1 cellular context compared by ENCODE assay signal in the genomic region with DNA sequence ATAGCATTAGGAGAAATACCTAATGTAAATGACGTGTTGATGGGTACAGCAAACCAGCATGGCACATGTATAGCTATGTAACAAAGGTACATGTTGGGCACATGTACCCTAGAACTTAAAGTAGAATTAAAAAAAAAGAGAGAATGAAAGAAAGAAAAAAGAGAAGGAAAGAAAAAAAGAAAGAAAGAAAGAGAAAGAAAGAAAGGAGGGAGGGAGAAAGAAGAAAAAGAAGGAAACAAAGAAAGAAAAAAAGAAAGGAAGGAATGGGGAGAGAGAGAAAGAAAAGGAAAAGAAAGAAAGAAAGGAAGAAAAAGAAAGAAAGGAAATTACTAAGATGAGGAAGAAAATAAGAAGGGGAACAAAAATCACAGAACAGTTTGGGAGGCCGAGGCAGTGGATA.
TF ChIP-seq lines count a peak whose summit lies in the region.

No MANE protein-coding gene starts in this region.

TF ChIP-seq in HepG2, 621 proteins besides CTCF, POLR2A, EP300 and RAD21 (continued from another document):
- TF ChIP-seq, protein P1, sequence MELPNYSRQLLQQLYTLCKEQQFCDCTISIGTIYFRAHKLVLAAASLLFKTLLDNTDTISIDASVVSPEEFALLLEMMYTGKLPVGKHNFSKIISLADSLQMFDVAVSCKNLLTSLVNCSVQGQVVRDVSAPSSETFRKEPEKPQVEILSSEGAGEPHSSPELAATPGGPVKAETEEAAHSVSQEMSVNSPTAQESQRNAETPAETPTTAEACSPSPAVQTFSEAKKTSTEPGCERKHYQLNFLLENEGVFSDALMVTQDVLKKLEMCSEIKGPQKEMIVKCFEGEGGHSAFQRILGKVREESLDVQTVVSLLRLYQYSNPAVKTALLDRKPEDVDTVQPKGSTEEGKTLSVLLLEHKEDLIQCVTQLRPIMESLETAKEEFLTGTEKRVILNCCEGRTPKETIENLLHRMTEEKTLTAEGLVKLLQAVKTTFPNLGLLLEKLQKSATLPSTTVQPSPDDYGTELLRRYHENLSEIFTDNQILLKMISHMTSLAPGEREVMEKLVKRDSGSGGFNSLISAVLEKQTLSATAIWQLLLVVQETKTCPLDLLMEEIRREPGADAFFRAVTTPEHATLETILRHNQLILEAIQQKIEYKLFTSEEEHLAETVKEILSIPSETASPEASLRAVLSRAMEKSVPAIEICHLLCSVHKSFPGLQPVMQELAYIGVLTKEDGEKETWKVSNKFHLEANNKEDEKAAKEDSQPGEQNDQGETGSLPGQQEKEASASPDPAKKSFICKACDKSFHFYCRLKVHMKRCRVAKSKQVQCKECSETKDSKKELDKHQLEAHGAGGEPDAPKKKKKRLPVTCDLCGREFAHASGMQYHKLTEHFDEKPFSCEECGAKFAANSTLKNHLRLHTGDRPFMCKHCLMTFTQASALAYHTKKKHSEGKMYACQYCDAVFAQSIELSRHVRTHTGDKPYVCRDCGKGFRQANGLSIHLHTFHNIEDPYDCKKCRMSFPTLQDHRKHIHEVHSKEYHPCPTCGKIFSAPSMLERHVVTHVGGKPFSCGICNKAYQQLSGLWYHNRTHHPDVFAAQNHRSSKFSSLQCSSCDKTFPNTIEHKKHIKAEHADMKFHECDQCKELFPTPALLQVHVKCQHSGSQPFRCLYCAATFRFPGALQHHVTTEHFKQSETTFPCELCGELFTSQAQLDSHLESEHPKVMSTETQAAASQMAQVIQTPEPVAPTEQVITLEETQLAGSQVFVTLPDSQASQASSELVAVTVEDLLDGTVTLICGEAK (IDR thresholded peaks at IDR 0.05): 0 out of 2 replicates have a peak, but pooled peaks have one; percentile 6
- TF ChIP-seq, protein P1 (CRISPR knock-in tag; IDR thresholded peaks at IDR 0.05): no peak
- no peak for TF ChIP-seq PHF21A (CRISPR knock-in tag; IDR thresholded peaks at IDR 0.05)
- no peak for TF ChIP-seq MEIS2 (CRISPR knock-in tag; IDR thresholded peaks at IDR 0.05)
- TF ChIP-seq ZNF780A (CRISPR knock-in tag; IDR thresholded peaks at IDR 0.05): no peak
- TF ChIP-seq ZKSCAN1 (IDR thresholded peaks at IDR 0.05; ENCODE audit: low read length): no peak
- TF ChIP-seq KDM5B (CRISPR knock-in tag; IDR thresholded peaks at IDR 0.05; ENCODE audit: borderline replicate concordance): no peak
- TF ChIP-seq NFKBIZ (CRISPR knock-in tag; IDR thresholded peaks at IDR 0.05): no peak
- TF ChIP-seq CHD4 (IDR thresholded peaks at IDR 0.05; ENCODE audit: borderline replicate concordance, low read length): no peak
- TF ChIP-seq ZNF296 (CRISPR knock-in tag; conservative IDR thresholded peaks at IDR 0.05): no peak
- peak; percentile 77; the same call in 1 of the 2 replicates for TF ChIP-seq SOX6 (IDR thresholded peaks at IDR 0.05)
- TF ChIP-seq SOX6 (CRISPR knock-in tag; IDR thresholded peaks at IDR 0.05): no peak
- TF ChIP-seq HNRNPL (IDR thresholded peaks at IDR 0.05; ENCODE audit: low read depth, low read length): no peak
- no peak for TF ChIP-seq ZIK1 (CRISPR knock-in tag; IDR thresholded peaks at IDR 0.05; ENCODE audit: borderline replicate concordance, low read depth)
- TF ChIP-seq CREBL2 (CRISPR knock-in tag; IDR thresholded peaks at IDR 0.05; ENCODE audit: borderline replicate concordance): no peak
- TF ChIP-seq FOXP1 (IDR thresholded peaks at IDR 0.05): peak; percentile 17; the same call in 1 of the 2 replicates
- no peak for TF ChIP-seq FOXP1 (CRISPR knock-in tag; IDR thresholded peaks at IDR 0.05)
- TF ChIP-seq, protein P2, sequence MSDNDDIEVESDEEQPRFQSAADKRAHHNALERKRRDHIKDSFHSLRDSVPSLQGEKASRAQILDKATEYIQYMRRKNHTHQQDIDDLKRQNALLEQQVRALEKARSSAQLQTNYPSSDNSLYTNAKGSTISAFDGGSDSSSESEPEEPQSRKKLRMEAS (IDR thresholded peaks at IDR 0.05): no peak
- TF ChIP-seq, protein P3, sequence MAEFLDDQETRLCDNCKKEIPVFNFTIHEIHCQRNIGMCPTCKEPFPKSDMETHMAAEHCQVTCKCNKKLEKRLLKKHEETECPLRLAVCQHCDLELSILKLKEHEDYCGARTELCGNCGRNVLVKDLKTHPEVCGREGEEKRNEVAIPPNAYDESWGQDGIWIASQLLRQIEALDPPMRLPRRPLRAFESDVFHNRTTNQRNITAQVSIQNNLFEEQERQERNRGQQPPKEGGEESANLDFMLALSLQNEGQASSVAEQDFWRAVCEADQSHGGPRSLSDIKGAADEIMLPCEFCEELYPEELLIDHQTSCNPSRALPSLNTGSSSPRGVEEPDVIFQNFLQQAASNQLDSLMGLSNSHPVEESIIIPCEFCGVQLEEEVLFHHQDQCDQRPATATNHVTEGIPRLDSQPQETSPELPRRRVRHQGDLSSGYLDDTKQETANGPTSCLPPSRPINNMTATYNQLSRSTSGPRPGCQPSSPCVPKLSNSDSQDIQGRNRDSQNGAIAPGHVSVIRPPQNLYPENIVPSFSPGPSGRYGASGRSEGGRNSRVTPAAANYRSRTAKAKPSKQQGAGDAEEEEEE (CRISPR knock-in tag; IDR thresholded peaks at IDR 0.05; ENCODE audit: borderline replicate concordance): no peak
- TF ChIP-seq, protein P4, sequence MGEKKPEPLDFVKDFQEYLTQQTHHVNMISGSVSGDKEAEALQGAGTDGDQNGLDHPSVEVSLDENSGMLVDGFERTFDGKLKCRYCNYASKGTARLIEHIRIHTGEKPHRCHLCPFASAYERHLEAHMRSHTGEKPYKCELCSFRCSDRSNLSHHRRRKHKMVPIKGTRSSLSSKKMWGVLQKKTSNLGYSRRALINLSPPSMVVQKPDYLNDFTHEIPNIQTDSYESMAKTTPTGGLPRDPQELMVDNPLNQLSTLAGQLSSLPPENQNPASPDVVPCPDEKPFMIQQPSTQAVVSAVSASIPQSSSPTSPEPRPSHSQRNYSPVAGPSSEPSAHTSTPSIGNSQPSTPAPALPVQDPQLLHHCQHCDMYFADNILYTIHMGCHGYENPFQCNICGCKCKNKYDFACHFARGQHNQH (CRISPR knock-in tag; IDR thresholded peaks at IDR 0.05): no peak
TF ChIP-seq in HepG2: peak in this region for 6.
